Comparison of ENCODE assay signal across 8 cellular contexts in genomic region chr6:69617163-69617562, GRCh38.
"Had no signal": no experiment of that assay in that cellular context is flagged by ENCODE, and none has a peak within 500 bp of the region (broad histone marks: within the 10 kb centered on the region; RNA-seq: fewer than 3 reads in every experiment).

No MANE protein-coding gene starts in this region.

- ATAC-seq: GM12878 had no signal

- H3K4me3 ChIP-seq: GM12878 had no signal

- FAIRE-seq: G401.6, GM12878, GM12891, GM12892, GM18507, GM19239 had no signal

- DNase-seq: GDM1, GF-D8 had no signal
